ENCODE assay signal across 9 cellular contexts in genomic region chr3:42024578-42025387, GRCh38.
DNase-seq lines count a peak whose midpoint lies in the region; ATAC-seq and TF ChIP-seq lines count a peak whose summit lies in the region.
"Had no signal": no experiment of that assay in that cellular context is flagged by ENCODE, and none has a peak within 500 bp of the region (broad histone marks: within the 10 kb centered on the region; RNA-seq: fewer than 3 reads in every experiment).

No MANE protein-coding gene starts in this region.

- no peak for DNase-seq in activated T-cell treated with anti-CD3 and anti-CD28 coated beads, Interleukin-2, amount 50 U/mL, for 72 hours
- no peak for DNase-seq in activated T-cell treated with anti-CD3 and anti-CD28 coated beads, Interleukin-2, amount 50 U/mL, for 4 hours
- no peak for DNase-seq in breast epithelium (ENCODE audit: low spot score in 2 of 2)
- no peak for DNase-seq in lower lobe of right lung
- DNase-seq in type B pancreatic cell (ENCODE audit: extremely low spot score, unreplicated experiment) = no peak
- no peak for DNase-seq in NCI-H446 treated with DMSO at 0.1 percent for 48 hours (lab: John Stamatoyannopoulos, UW)
- DNase-seq in NCI-H2227 (lab: John Stamatoyannopoulos, UW; ENCODE audit: unreplicated experiment) = no peak
- DNase-seq: CD4-positive, CD25-positive, alpha-beta regulatory T cell had no signal

- no peak for TF ChIP-seq POLR2A in breast epithelium (IDR thresholded peaks at IDR 0.05)

- H3K27me3 ChIP-seq in breast epithelium = no peaks in the 10 kb centered on the region
- no peaks in the 10 kb centered on the region for H3K27me3 ChIP-seq in lower lobe of right lung (ENCODE audit: low read depth)

- H3K36me3 ChIP-seq in breast epithelium = no peaks in the 10 kb centered on the region
- no peaks in the 10 kb centered on the region for H3K36me3 ChIP-seq in lower lobe of right lung

- no peak for ATAC-seq in activated T-cell treated with anti-CD3 and anti-CD28 coated beads, Interleukin-2, amount 50 U/mL, for 72 hours (replicated peaks in 1 of 2)
- no peak for ATAC-seq in activated T-cell treated with anti-CD3 and anti-CD28 coated beads, Interleukin-2, amount 50 U/mL, for 4 hours
- ATAC-seq in lower lobe of right lung (peak; percentile 16 to 39), HG03135 (IDR thresholded peaks at IDR 0.05; ENCODE audit: unreplicated experiment) (no peak)

- H3K9me3 ChIP-seq in breast epithelium (no peaks in the 10 kb centered on the region), lower lobe of right lung (no peaks in the 10 kb centered on the region)

- peak overlapping the region; percentile 19 to 32 for H3K4me3 Mint-ChIP-seq in activated T-cell treated with anti-CD3 and anti-CD28 coated beads, Interleukin-2, amount 50 U/mL, for 72 hours
- H3K4me3 Mint-ChIP-seq in activated T-cell treated with anti-CD3 and anti-CD28 coated beads, Interleukin-2, amount 50 U/mL, for 4 hours = no peak overlapping the region
- H3K4me3 Mint-ChIP-seq in type B pancreatic cell = peak overlapping the region; percentile 70

- H3K4me3 ChIP-seq in breast epithelium (peak overlapping the region in 1 of 3 donors; percentile 12), lower lobe of right lung (peak overlapping the region; percentile 0)

- H3K27me3 Mint-ChIP-seq in activated T-cell treated with anti-CD3 and anti-CD28 coated beads, Interleukin-2, amount 50 U/mL, for 72 hours (ENCODE audit: low read depth) = no peaks in the 10 kb centered on the region
- H3K27me3 Mint-ChIP-seq in activated T-cell treated with anti-CD3 and anti-CD28 coated beads, Interleukin-2, amount 50 U/mL, for 4 hours (ENCODE audit: low read depth) = no peaks in the 10 kb centered on the region
- H3K27me3 Mint-ChIP-seq in type B pancreatic cell = no peaks in the 10 kb centered on the region
- H3K27me3 Mint-ChIP-seq: CD4-positive, CD25-positive, alpha-beta regulatory T cell had no signal

- H3K36me3 Mint-ChIP-seq in activated T-cell treated with anti-CD3 and anti-CD28 coated beads, Interleukin-2, amount 50 U/mL, for 72 hours (ENCODE audit: insufficient read depth in 2 of 2) = peaks cover 0 to 4% of the 10 kb centered on the region in 2 donors
- H3K36me3 Mint-ChIP-seq in activated T-cell treated with anti-CD3 and anti-CD28 coated beads, Interleukin-2, amount 50 U/mL, for 4 hours (ENCODE audit: insufficient read depth) = peaks cover 7% of the 10 kb centered on the region
- peaks cover 12% of the 10 kb centered on the region for H3K36me3 Mint-ChIP-seq in type B pancreatic cell

- no peak overlapping the region for H3K27ac Mint-ChIP-seq in activated T-cell treated with anti-CD3 and anti-CD28 coated beads, Interleukin-2, amount 50 U/mL, for 72 hours
- H3K27ac Mint-ChIP-seq in type B pancreatic cell = peak overlapping the region; percentile 81

- H3K4me1 ChIP-seq in breast epithelium (no peaks in the 10 kb centered on the region), lower lobe of right lung (peaks cover 50% of the 10 kb centered on the region)

- H3K9me3 Mint-ChIP-seq in activated T-cell treated with anti-CD3 and anti-CD28 coated beads, Interleukin-2, amount 50 U/mL, for 72 hours = peaks cover 2 to 3% of the 10 kb centered on the region in 2 donors
- H3K9me3 Mint-ChIP-seq in activated T-cell treated with anti-CD3 and anti-CD28 coated beads, Interleukin-2, amount 50 U/mL, for 4 hours = peaks cover 7% of the 10 kb centered on the region
- no peaks in the 10 kb centered on the region for H3K9me3 Mint-ChIP-seq in type B pancreatic cell

- TF ChIP-seq CTCF in breast epithelium (IDR thresholded peaks at IDR 0.05) (no peak), lower lobe of right lung (IDR thresholded peaks at IDR 0.05) (no peak), type B pancreatic cell (conservative IDR thresholded peaks at IDR 0.05) (no peak)

- H3K27ac ChIP-seq in breast epithelium = peak overlapping the region; percentile 78 to 80
- peak overlapping the region; percentile 78 for H3K27ac ChIP-seq in lower lobe of right lung

- H3K4me1 Mint-ChIP-seq in activated T-cell treated with anti-CD3 and anti-CD28 coated beads, Interleukin-2, amount 50 U/mL, for 72 hours (ENCODE audit: low read depth) = peaks cover 82% of the 10 kb centered on the region
- H3K4me1 Mint-ChIP-seq in activated T-cell treated with anti-CD3 and anti-CD28 coated beads, Interleukin-2, amount 50 U/mL, for 4 hours (ENCODE audit: low read depth) = peaks cover 73% of the 10 kb centered on the region
- H3K4me1 Mint-ChIP-seq in type B pancreatic cell (ENCODE audit: unreplicated experiment) = peaks cover 49% of the 10 kb centered on the region

- intact Hi-C loops in breast epithelium (cut with DNase I; ENCODE audit: low total_unique reads) = no loop called here
- intact Hi-C loops in lower lobe of right lung (cut with DNase I) = no loop called here

Comparison
In these comparisons a context has a peak if more than half of its experiments do, and no peak if none do; other contexts are left out.
1. ATAC-seq: peak in lower lobe of right lung (2 of 2); none in activated T-cell treated with anti-CD3 and anti-CD28 coated beads, Interleukin-2, amount 50 U/mL, for 72 hours (0 of 2), activated T-cell treated with anti-CD3 and anti-CD28 coated beads, Interleukin-2, amount 50 U/mL, for 4 hours (0 of 2) and HG03135 (single experiment).